ENCODE assay signal across 8 cellular contexts in the genomic region with DNA sequence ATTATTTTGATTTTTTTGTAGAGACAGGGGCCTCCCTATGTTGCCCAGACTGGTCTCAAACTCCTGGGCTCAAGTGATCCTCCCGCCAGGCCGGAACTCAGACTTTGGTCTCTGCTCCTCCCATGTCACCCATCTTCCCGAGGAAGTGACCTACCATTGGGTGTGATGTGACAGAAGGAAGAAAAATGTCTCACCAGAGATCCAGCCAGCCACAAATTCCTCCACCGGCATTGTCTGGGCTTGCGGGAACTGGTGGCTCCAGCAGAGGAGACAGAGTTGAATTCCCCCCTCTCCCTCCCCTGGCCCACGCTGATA. TPM values are rescaled to one million over a fixed set of nuclear protein-coding genes. Genes with fewer than 3 reads are reported as not detected.
DNase-seq lines count a peak whose midpoint lies in the region; ATAC-seq and TF ChIP-seq lines count a peak whose summit lies in the region.

No MANE protein-coding gene starts in this region.

- H3K36me3 ChIP-seq in SK-N-MC (ENCODE audit: insufficient read depth, low read length), result no peaks in the 10 kb centered on the region

- peak overlapping the region; percentile 97 for H3K27ac Mint-ChIP-seq in HFFc6

- peak overlapping the region; percentile 73 for H3K9ac ChIP-seq in SK-N-MC (ENCODE audit: insufficient read length)

- TF ChIP-seq CTCF in HFFc6 (IDR thresholded peaks at IDR 0.05) (no peak), epithelial cell of proximal tubule (conservative IDR thresholded peaks at IDR 0.05; ENCODE audit: low read depth, low read length) (no peak), omental fat pad (IDR thresholded peaks at IDR 0.05) (no peak)

- ATAC-seq in omental fat pad (ENCODE audit: low FRiP score), result peak; percentile 0

- H3K4me3 ChIP-seq in SK-N-MC (peak overlapping the region; percentile 76), epithelial cell of proximal tubule (ENCODE audit: low read depth, low read length) (peak overlapping the region; percentile 51)

- H3K36me3 Mint-ChIP-seq in HFFc6 (ENCODE audit: low read depth), result no peaks in the 10 kb centered on the region

- H3K4me1 Mint-ChIP-seq in HFFc6 (ENCODE audit: low read depth), result peaks cover 43% of the 10 kb centered on the region

- H3K27me3 Mint-ChIP-seq in HFFc6 (ENCODE audit: insufficient read depth), result no peaks in the 10 kb centered on the region

- H3K27ac ChIP-seq in SK-N-MC, result peak overlapping the region; percentile 93

- DNase-seq in GM04503 (ENCODE audit: low read depth), result peak; percentile 59
- DNase-seq in HFFc6, result peak; percentile 74
- DNase-seq in SK-N-MC (ENCODE audit: low read depth, low spot score), result no peak
- no peak for DNase-seq in epithelial cell of proximal tubule (ENCODE audit: low read depth)
- DNase-seq in omental fat pad (ENCODE audit: low spot score), result no peak
- no peak for DNase-seq in GOT3 (lab: John Stamatoyannopoulos, UW)
- DNase-seq in retina, result no peak
- no peak for DNase-seq in dermis blood vessel endothelial cell

- no peaks in the 10 kb centered on the region for H3K9me3 Mint-ChIP-seq in HFFc6

- peak overlapping the region; percentile 84 for H3K4me3 Mint-ChIP-seq in HFFc6

- no peaks in the 10 kb centered on the region for H3K9me3 ChIP-seq in SK-N-MC (ENCODE audit: low read depth, low read length)

RNA-seq across cellular contexts. Expression of gene SLC25A45, which starts 0.8 kb away (rescaled TPM):
- 1 to 10 TPM; 4.9 to 8.9 (median 5.8) TPM for total RNA-seq in HFFc6 (2021; fragmentation: NEBNext Ultra II Directional; extraction: Animal tissue kit (Norgen Biotek cat#: 25700))
- total RNA-seq in epithelial cell of proximal tubule (0.29 and 1.2 TPM in 2 replicates), omental fat pad (1 to 10 TPM; 4.1 to 9.2 (median 6.0) TPM), dermis blood vessel endothelial cell (1.0 and 3.3 TPM in 2 replicates)

RNA-seq across cellular contexts. Expression of gene FRMD8, which starts 4.8 kb away (rescaled TPM):
- 10 to 100 TPM; 22.4 to 28.5 (median 27.1) TPM for total RNA-seq in HFFc6 (2021; fragmentation: NEBNext Ultra II Directional; extraction: Animal tissue kit (Norgen Biotek cat#: 25700))
- total RNA-seq in epithelial cell of proximal tubule (43.5 and 49.5 TPM in 2 replicates), omental fat pad (10 to 100 TPM; 29.2 to 77.9 (median 58.9) TPM), dermis blood vessel endothelial cell (152 and 238 TPM in 2 replicates)

RNA-seq across cellular contexts. Expression of gene TIGD3, which starts 27.1 kb away (rescaled TPM):
- under 1 TPM in 2 of 6 experiments, not detected in 4; 0.12 to 0.13 TPM for total RNA-seq in HFFc6 (2021; fragmentation: NEBNext Ultra II Directional; extraction: Animal tissue kit (Norgen Biotek cat#: 25700))
- total RNA-seq in epithelial cell of proximal tubule (0.75 and 1.2 TPM in 2 replicates), omental fat pad (1 to 10 TPM in 1 of 4 donors, under 1 TPM in 3; 0.36 to 2.0 (median 0.50) TPM), dermis blood vessel endothelial cell (0.17 and 0.23 TPM in 2 replicates)

RNA-seq across cellular contexts. Expression of gene NEAT1, which starts 40.9 kb away (rescaled TPM):
- 100 to 1,000 TPM; 185 to 250 (median 213) TPM for total RNA-seq in HFFc6 (2021; fragmentation: NEBNext Ultra II Directional; extraction: Animal tissue kit (Norgen Biotek cat#: 25700))
- total RNA-seq in epithelial cell of proximal tubule, result 6.4 and 27.0 TPM in 2 replicates
- 1,000 to 10,000 TPM in 1 of 4 donors, 100 to 1,000 TPM in 3; 447 to 1,169 (median 678) TPM for total RNA-seq in omental fat pad
- 50.4 and 189 TPM in 2 replicates for total RNA-seq in dermis blood vessel endothelial cell

RNA-seq across cellular contexts. Expression of gene DPF2, which starts 48.0 kb away (rescaled TPM):
- 10 to 100 TPM; 55.4 to 64.3 (median 61.7) TPM for total RNA-seq in HFFc6 (2021; fragmentation: NEBNext Ultra II Directional; extraction: Animal tissue kit (Norgen Biotek cat#: 25700))
- total RNA-seq in epithelial cell of proximal tubule (34.9 and 44.1 TPM in 2 replicates), omental fat pad (10 to 100 TPM; 23.3 to 32.9 (median 27.3) TPM), dermis blood vessel endothelial cell (32.7 and 60.4 TPM in 2 replicates)

Comparison
In these comparisons a context has a peak if more than half of its experiments do, and no peak if none do; other contexts are left out.
1. DNase-seq: peak in GM04503 (single experiment) and HFFc6 (single experiment); none in SK-N-MC (single experiment), epithelial cell of proximal tubule (single experiment), omental fat pad (single experiment), GOT3 (single experiment), retina (single experiment) and dermis blood vessel endothelial cell (single experiment).